In the genomic region with DNA sequence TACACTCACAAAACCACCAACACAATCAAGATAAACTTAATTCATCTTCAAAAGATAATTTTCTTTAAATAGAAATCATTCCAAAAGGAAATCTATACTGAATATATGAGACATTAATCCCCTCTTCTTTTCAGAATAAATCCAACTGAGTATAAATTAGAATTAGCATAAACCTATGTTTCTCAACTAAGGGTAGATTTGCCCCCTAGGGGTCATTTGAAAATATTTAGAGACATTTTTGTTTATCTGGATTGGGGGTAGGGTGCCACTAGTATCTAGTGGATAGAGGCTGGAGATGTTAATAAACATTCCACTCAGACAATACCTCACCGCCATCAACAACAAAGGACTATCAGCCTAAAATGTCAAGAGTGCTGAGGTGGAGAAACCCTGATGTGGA, we compare ENCODE assay signal across 19 cellular contexts. TPM values are rescaled to one million over a fixed set of nuclear protein-coding genes. Genes with fewer than 3 reads are reported as not detected.
A peak's percentile ranks its signal among the peaks of the same experiment; 100 is the strongest.
DNase-seq lines count a peak whose midpoint lies in the region; ATAC-seq and TF ChIP-seq lines count a peak whose summit lies in the region.
"Had no signal": no experiment of that assay in that cellular context is flagged by ENCODE, and none has a peak within 500 bp of the region (broad histone marks: within the 10 kb centered on the region; RNA-seq: fewer than 3 reads in every experiment).

No MANE protein-coding gene starts in this region.

- POLR2A ChIA-PET in SK-N-SH (lab: Yijun Ruan, JAX) (no interaction called here), PC-3 (lab: Charles Lee; ENCODE audit: unreplicated experiment) (no interaction called here)

- CTCF ChIA-PET in SK-N-SH (lab: Yijun Ruan, JAX) (interaction anchor here (0.9 to 2.1 kb wide), 2 partner anchors 387 to 471 kb away, joined by 3 to 6 read pairs; no protein-coding TSS in a partner anchor), PC-3 (lab: Charles Lee) (no interaction called here)

- H3K4me3 Mint-ChIP-seq in mesothelial cell of epicardium: no peak overlapping the region

- no peaks in the 10 kb centered on the region for H3F3A ChIP-seq in SK-N-SH (replicated peaks; ENCODE audit: insufficient read depth)
- H3F3A ChIP-seq in PC-3 (ENCODE audit: low read length, unreplicated experiment): no peaks in the 10 kb centered on the region

- H3K27me3 ChIP-seq in SK-N-SH (ENCODE audit: insufficient read depth) (no peaks in the 10 kb centered on the region), KMS-11 (ENCODE audit: insufficient read depth, low read depth) (no peaks in the 10 kb centered on the region), PC-3 (ENCODE audit: low read length) (no peaks in the 10 kb centered on the region)
- H3K27me3 ChIP-seq: Peyer's patch had no signal

- H2AFZ ChIP-seq in SK-N-SH (ENCODE audit: low read depth): no peak overlapping the region
- H2AFZ ChIP-seq in KMS-11 (ENCODE audit: low read depth): no peak overlapping the region
- no peak overlapping the region for H2AFZ ChIP-seq in PC-3 (ENCODE audit: low read length)

- no peaks in the 10 kb centered on the region for H3K9me2 ChIP-seq in SK-N-SH
- no peaks in the 10 kb centered on the region for H3K9me2 ChIP-seq in PC-3 (replicated peaks; ENCODE audit: low read length)

- H3K27ac ChIP-seq in SK-N-SH (ENCODE audit: low read depth in 2 of 2, low read length in 1 of 2) (no peak overlapping the region), KMS-11 (no peak overlapping the region), PC-3 (ENCODE audit: low read length) (no peak overlapping the region)
- H3K27ac ChIP-seq: Peyer's patch had no signal

- TF ChIP-seq CTCF in SK-N-SH (IDR thresholded peaks at IDR 0.05) (peak; percentile 22), KMS-11 (conservative IDR thresholded peaks at IDR 0.05; ENCODE audit: low read depth, low read length) (peak; percentile 39; the same call in 1 of the 2 replicates), PC-3 (conservative IDR thresholded peaks at IDR 0.05; ENCODE audit: low read depth, low read length) (peak; percentile 75), mesothelial cell of epicardium (IDR thresholded peaks at IDR 0.05; ENCODE audit: unreplicated experiment) (peak; percentile 39)

- BruUV-seq in PC-3 (replicated peaks; lab: Mats Ljungman, UMichigan): no TSS peak

- DNase-seq in SK-N-SH (no peak), PC-3 (peak; percentile 53), mesothelial cell of epicardium (ENCODE audit: low spot score in 2 of 2, unreplicated experiment in 2 of 2) (no peak), NCI-H1105 treated with DMSO at 0.1 percent for 48 hours (lab: John Stamatoyannopoulos, UW) (no peak), NCI-H2081 (lab: John Stamatoyannopoulos, UW) (no peak), superior temporal gyrus (ENCODE audit: extremely low spot score) (no peak)
- DNase-seq: 8988T; C1 segment of cervical spinal cord; Caco-2; NCI-H1092; NCI-H1694; NCI-H345; NCI-H526 treated with DMSO at 0.1 percent for 48 hours; NK-92 treated with Interleukin-12 subunit alpha and Interleukin-12 subunit beta, amount 100 ng/mL, for 24 hours; Peyer's patch; Right ventricle myocardium superior; SW 1271 had no signal

- H3K9me3 Mint-ChIP-seq in mesothelial cell of epicardium: no peaks in the 10 kb centered on the region

- TF ChIP-seq RAD21 in SK-N-SH (IDR thresholded peaks at IDR 0.05; ENCODE audit: low read length): no peak

- no peak for ATAC-seq in SK-N-SH treated with all-trans-retinoic acid at 6 μM for 48 hours
- peak; percentile 16; the same call in 1 of the 2 replicates for ATAC-seq in PC-3

- H3K9ac ChIP-seq in SK-N-SH (no peak overlapping the region), KMS-11 (no peak overlapping the region), PC-3 (ENCODE audit: low read length) (no peak overlapping the region)

- H3K9me3 ChIP-seq in SK-N-SH (no peaks in the 10 kb centered on the region), PC-3 (ENCODE audit: low read length) (no peaks in the 10 kb centered on the region)
- H3K9me3 ChIP-seq: Caco-2, Peyer's patch had no signal

- H3K27me3 Mint-ChIP-seq in mesothelial cell of epicardium (ENCODE audit: low read depth): peaks cover 15% of the 10 kb centered on the region

- H4K20me1 ChIP-seq in SK-N-SH (ENCODE audit: insufficient read depth) (no peaks in the 10 kb centered on the region), KMS-11 (ENCODE audit: insufficient read depth) (no peaks in the 10 kb centered on the region), PC-3 (ENCODE audit: low read length) (no peaks in the 10 kb centered on the region)

- no peaks in the 10 kb centered on the region for H3K36me3 Mint-ChIP-seq in mesothelial cell of epicardium

- H3K4me1 Mint-ChIP-seq in mesothelial cell of epicardium: peaks cover 9% of the 10 kb centered on the region

- TF ChIP-seq EP300 in SK-N-SH (IDR thresholded peaks at IDR 0.05; ENCODE audit: borderline replicate concordance in 1 of 2, low read depth in 1 of 2, low read length in 1 of 2): no peak

- H3K36me3 ChIP-seq in SK-N-SH (replicated peaks in 1 of 2; ENCODE audit: control insufficient read depth in 1 of 2, insufficient read depth in 2 of 2, low read length in 1 of 2) (no peaks in the 10 kb centered on the region), KMS-11 (ENCODE audit: insufficient read depth) (no peaks in the 10 kb centered on the region), PC-3 (ENCODE audit: low read depth, low read length) (no peaks in the 10 kb centered on the region)
- H3K36me3 ChIP-seq: Peyer's patch had no signal

- H3K4me1 ChIP-seq in SK-N-SH (ENCODE audit: control insufficient read depth in 1 of 2, insufficient read depth in 2 of 2, low read depth in 1 of 2, low read length in 1 of 2): no peaks in the 10 kb centered on the region; a peak in 1 of 4 replicates
- H3K4me1 ChIP-seq in KMS-11 (ENCODE audit: low read depth, poor library complexity, severe bottlenecking): peaks cover 13% of the 10 kb centered on the region
- H3K4me1 ChIP-seq in PC-3 (ENCODE audit: insufficient read depth, low read length): no peaks in the 10 kb centered on the region

- H3K4me3 ChIP-seq in SK-N-SH (ENCODE audit: low read depth in 2 of 2, low read length in 1 of 2) (no peak overlapping the region), KMS-11 (IDR thresholded peaks at IDR 0.05; ENCODE audit: insufficient read depth, low read depth, low read length) (no peak overlapping the region), PC-3 (ENCODE audit: low read length) (no peak overlapping the region)
- H3K4me3 ChIP-seq: Peyer's patch had no signal

- WGBS in SK-N-SH (ENCODE audit: low lambda C conversion rate): 87% methylated on average over 1 of the region's 1 CpG

- H3K79me2 ChIP-seq in SK-N-SH (ENCODE audit: insufficient read depth) (no peaks in the 10 kb centered on the region), KMS-11 (ENCODE audit: insufficient read depth, low read depth) (no peaks in the 10 kb centered on the region), PC-3 (ENCODE audit: low read length) (no peaks in the 10 kb centered on the region)

- no peak overlapping the region for H3K27ac Mint-ChIP-seq in mesothelial cell of epicardium

- H3K4me2 ChIP-seq in SK-N-SH: no peak overlapping the region
- H3K4me2 ChIP-seq in KMS-11: no peak overlapping the region
- no peak overlapping the region for H3K4me2 ChIP-seq in PC-3 (ENCODE audit: low read length)

- intact Hi-C loops in PC-3 (cut with micrococcal nuclease): no loop called here

TF ChIP-seq in SK-N-SH, 30 proteins besides CTCF, POLR2A, EP300 and RAD21:
- TF ChIP-seq CHD2 (IDR thresholded peaks at IDR 0.05; ENCODE audit: low read length, partially characterized antibody): no peak
- no peak for TF ChIP-seq RFX5 (IDR thresholded peaks at IDR 0.05; ENCODE audit: low read length)
- TF ChIP-seq RXRA (IDR thresholded peaks at IDR 0.05; ENCODE audit: borderline replicate concordance, low read depth): no peak
- TF ChIP-seq MXI1 (IDR thresholded peaks at IDR 0.05; ENCODE audit: low read depth, low read length): no peak
- no peak for TF ChIP-seq FOXJ3 (CRISPR knock-in tag; IDR thresholded peaks at IDR 0.05)
- TF ChIP-seq, protein P1, sequence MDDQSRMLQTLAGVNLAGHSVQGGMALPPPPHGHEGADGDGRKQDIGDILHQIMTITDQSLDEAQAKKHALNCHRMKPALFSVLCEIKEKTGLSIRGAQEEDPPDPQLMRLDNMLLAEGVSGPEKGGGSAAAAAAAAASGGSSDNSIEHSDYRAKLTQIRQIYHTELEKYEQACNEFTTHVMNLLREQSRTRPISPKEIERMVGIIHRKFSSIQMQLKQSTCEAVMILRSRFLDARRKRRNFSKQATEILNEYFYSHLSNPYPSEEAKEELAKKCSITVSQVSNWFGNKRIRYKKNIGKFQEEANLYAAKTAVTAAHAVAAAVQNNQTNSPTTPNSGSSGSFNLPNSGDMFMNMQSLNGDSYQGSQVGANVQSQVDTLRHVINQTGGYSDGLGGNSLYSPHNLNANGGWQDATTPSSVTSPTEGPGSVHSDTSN (IDR thresholded peaks at IDR 0.05): no peak

TF ChIP-seq in SK-N-SH treated with all-trans-retinoic acid at 6 μM for 48 hours, 23 proteins besides CTCF, POLR2A, EP300 and RAD21 (continues in another document):
- TF ChIP-seq ZC3H10 (CRISPR knock-in tag; IDR thresholded peaks at IDR 0.05) (no peak), PATZ1 (CRISPR knock-in tag; IDR thresholded peaks at IDR 0.05; ENCODE audit: borderline replicate concordance) (no peak), ZNF70 (CRISPR knock-in tag; IDR thresholded peaks at IDR 0.05) (no peak), ZFP30 (CRISPR knock-in tag; IDR thresholded peaks at IDR 0.05) (no peak), GLIS3 (CRISPR knock-in tag; IDR thresholded peaks at IDR 0.05) (no peak), BACH2 (CRISPR knock-in tag; IDR thresholded peaks at IDR 0.05; ENCODE audit: borderline replicate concordance) (no peak), ARNTL (CRISPR knock-in tag; IDR thresholded peaks at IDR 0.05; ENCODE audit: borderline replicate concordance, low read depth) (no peak), SNAI2 (CRISPR knock-in tag; IDR thresholded peaks at IDR 0.05) (no peak), ESRRG (CRISPR knock-in tag; IDR thresholded peaks at IDR 0.05) (no peak)

RNA-seq across cellular contexts. Expression of gene TNFSF4, which starts 6.5 kb away (rescaled TPM):
- polyA plus RNA-seq in SK-N-SH (2012; rRNA removed): 25.9 and 44.6 TPM in 2 replicates
- polyA plus RNA-seq in SK-N-SH (2012; cell fraction: cytosol; rRNA removed): 45.1 and 46.3 TPM in 2 replicates
- 6.9 and 21.7 TPM in 2 replicates for polyA plus RNA-seq in SK-N-SH (2012; cell fraction: nucleus; rRNA removed)
- total RNA-seq in PC-3 (2014; rRNA removed) (0.17 and 0.18 TPM in 2 replicates), mesothelial cell of epicardium (2.0 to 2.8 TPM (median 2.1 TPM) in 3 replicates)

Comparison
In these comparisons a context has a peak if more than half of its experiments do, and no peak if none do; other contexts are left out.
1. CTCF ChIP-seq: peak in every context shown above with its lines; median percentile 75 in PC-3; 39 in KMS-11; 39 in mesothelial cell of epicardium; 22 in SK-N-SH.